Comparison of ENCODE assay signal across 1 cellular context in genomic region chr22:50704510-50705218, GRCh38.
TF ChIP-seq lines count a peak whose summit lies in the region.

No MANE protein-coding gene starts in this region.

TF ChIP-seq in IMR-90, 13 proteins besides CTCF, POLR2A, EP300 and RAD21:
- TF ChIP-seq SMC3 (IDR thresholded peaks at IDR 0.05; ENCODE audit: low read depth, low read length) (no peak), RFX5 (IDR thresholded peaks at IDR 0.05; ENCODE audit: low read depth, low read length) (no peak), NFE2L2 (IDR thresholded peaks at IDR 0.05; ENCODE audit: low read depth, low read length) (no peak), ELK1 (IDR thresholded peaks at IDR 0.05; ENCODE audit: borderline replicate concordance, low read depth, low read length) (no peak), MAFK (IDR thresholded peaks at IDR 0.05; ENCODE audit: low read depth, low read length) (no peak), USF2 (IDR thresholded peaks at IDR 0.05; ENCODE audit: low read depth, low read length) (no peak), BHLHE40 (IDR thresholded peaks at IDR 0.05; ENCODE audit: low read depth, low read length) (no peak), MAZ (IDR thresholded peaks at IDR 0.05; ENCODE audit: borderline replicate concordance, low read depth, low read length) (no peak), CHD1 (IDR thresholded peaks at IDR 0.05; ENCODE audit: low read depth, low read length) (no peak), RCOR1 (IDR thresholded peaks at IDR 0.05; ENCODE audit: insufficient replicate concordance, low read length) (no peak), FOS (IDR thresholded peaks at IDR 0.05; ENCODE audit: low read depth, low read length) (no peak)
